In genomic region chr22:50271011-50271394, GRCh38 we compare ENCODE assay signal across 8 cellular contexts. TPM values are rescaled to one million over a fixed set of nuclear protein-coding genes. Genes with fewer than 3 reads are reported as not detected.
DNase-seq lines count a peak whose midpoint lies in the region; ATAC-seq and TF ChIP-seq lines count a peak whose summit lies in the region.

No MANE protein-coding gene starts in this region.

- H3K36me3 ChIP-seq in WERI-Rb-1 = peaks cover 26% of the 10 kb centered on the region
- peaks cover 0 to 25% (median 10%) of the 10 kb centered on the region in 6 donors for H3K36me3 ChIP-seq in spleen

- no peak for TF ChIP-seq CTCF in WERI-Rb-1 (IDR thresholded peaks at IDR 0.05; ENCODE audit: low read depth, low read length)
- no peak for TF ChIP-seq CTCF in foreskin fibroblast (IDR thresholded peaks at IDR 0.05; ENCODE audit: low read depth, low read length)
- no peak for TF ChIP-seq CTCF in spleen (IDR thresholded peaks at IDR 0.05 in 8 of 11, conservative IDR thresholded peaks at IDR 0.05 in 3 of 11)

- H3K27me3 ChIP-seq in WERI-Rb-1 (ENCODE audit: insufficient read depth, low read depth, severe bottlenecking) = no peaks in the 10 kb centered on the region
- H3K27me3 ChIP-seq in spleen (replicated peaks in 1 of 7) = peaks cover 0 to 69% (median 18%) of the 10 kb centered on the region in 7 donors

- no peaks in the 10 kb centered on the region for H3K9me3 ChIP-seq in WERI-Rb-1 (ENCODE audit: severe bottlenecking)
- H3K9me3 ChIP-seq in spleen = peaks cover 0 to 8% (median 0%) of the 10 kb centered on the region in 8 donors

- H3K4me3 ChIP-seq in WERI-Rb-1 (ENCODE audit: low read depth, low read length) = peak overlapping the region; percentile 91
- peak overlapping the region; percentile 53 to 56 for H3K4me3 ChIP-seq in foreskin fibroblast (ENCODE audit: low read depth in 1 of 2, low read length in 2 of 2)
- H3K4me3 ChIP-seq in spleen = peak overlapping the region; percentile 32 to 77 (median 55)

- ATAC-seq in HG02571 (IDR thresholded peaks at IDR 0.05; ENCODE audit: unreplicated experiment) = no peak

- WGBS in spleen, 5 donors = 0 to 3% (median 2%) methylated on average over 2 to 30 of the region's 30 CpGs

- DNase-seq in DMS53 (lab: John Stamatoyannopoulos, UW) = peak; percentile 44
- DNase-seq in DMS53 treated with DMSO at 0.1 percent for 48 hours (lab: John Stamatoyannopoulos, UW; ENCODE audit: unreplicated experiment) = no peak
- DNase-seq in WERI-Rb-1 = no peak
- DNase-seq in foreskin fibroblast = no peak
- no peak for DNase-seq in spleen
- no peak for DNase-seq in stimulated activated naive CD4-positive, alpha-beta T cell (lab: John Stamatoyannopoulos, UW)
- DNase-seq in NOMO-1 treated with DMSO at 0.1 percent for 48 hours (lab: John Stamatoyannopoulos, UW; ENCODE audit: unreplicated experiment) = no peak

- peak overlapping the region; percentile 87 for H3K27ac ChIP-seq in WERI-Rb-1
- peak overlapping the region in 7 of 8 donors; percentile 32 to 78 (median 65) for H3K27ac ChIP-seq in spleen

- H3K4me1 ChIP-seq in spleen = peaks cover 18 to 81% (median 59%) of the 10 kb centered on the region in 6 donors

- no peak for TF ChIP-seq POLR2A in spleen (IDR thresholded peaks at IDR 0.05)

- intact Hi-C loops in spleen (cut with DNase I; ENCODE audit: low total_unique reads) = loop anchor here (5.0 kb wide), 1 partner anchor 56 kb away; the partner anchor contains the start of gene DENND6B

RNA-seq across cellular contexts. Expression of gene MAPK11, which starts 0.8 kb away (rescaled TPM):
- 10 to 100 TPM in 3 of 7 donors, 1 to 10 TPM in 4; 5.2 to 20.7 (median 9.3) TPM for total RNA-seq in spleen
- polyA plus RNA-seq in spleen = 10 to 100 TPM; 10.7 to 25.3 (median 21.0) TPM

RNA-seq across cellular contexts. Expression of gene MAPK12, which starts 9.5 kb away (rescaled TPM):
- 10 to 100 TPM in 2 of 7 donors, 1 to 10 TPM in 5; 3.9 to 11.6 (median 6.4) TPM for total RNA-seq in spleen
- polyA plus RNA-seq in spleen = 10 to 100 TPM in 1 of 3 donors, 1 to 10 TPM in 2; 6.9 to 11.0 (median 9.0) TPM

RNA-seq across cellular contexts. Expression of gene HDAC10, which starts 19.9 kb away (rescaled TPM):
- total RNA-seq in spleen = 100 to 1,000 TPM in 1 of 7 donors, 10 to 100 TPM in 6; 63.6 to 108 (median 70.2) TPM
- 10 to 100 TPM; 25.0 to 69.9 (median 44.7) TPM for polyA plus RNA-seq in spleen

RNA-seq across cellular contexts. Expression of gene TUBGCP6, which starts 26.2 kb away (rescaled TPM):
- 10 to 100 TPM; 65.2 to 98.0 (median 69.4) TPM for total RNA-seq in spleen
- 10 to 100 TPM; 36.0 to 70.7 (median 69.2) TPM for polyA plus RNA-seq in spleen

RNA-seq across cellular contexts. Expression of gene PLXNB2, which starts 36.4 kb away (rescaled TPM):
- 100 to 1,000 TPM; 175 to 382 (median 278) TPM for total RNA-seq in spleen
- 100 to 1,000 TPM in 1 of 3 donors, 10 to 100 TPM in 2; 41.9 to 113 (median 68.3) TPM for polyA plus RNA-seq in spleen
